In genomic region chrX:135737361-135738071, GRCh38 we compare ENCODE assay signal across 15 cellular contexts. TPM values are rescaled to one million over a fixed set of nuclear protein-coding genes. Genes with fewer than 3 reads are reported as not detected.
DNase-seq lines count a peak whose midpoint lies in the region; ATAC-seq and TF ChIP-seq lines count a peak whose summit lies in the region.
"Had no signal": no experiment of that assay in that cellular context is flagged by ENCODE, and none has a peak within 500 bp of the region (broad histone marks: within the 10 kb centered on the region; RNA-seq: fewer than 3 reads in every experiment).

No MANE protein-coding gene starts in this region.

- ATAC-seq in HG03354 (IDR thresholded peaks at IDR 0.05; ENCODE audit: poor library complexity, severe bottlenecking, unreplicated experiment): peak; percentile 56
- no peak for ATAC-seq in RWPE2 (ENCODE audit: low read depth)
- ATAC-seq in GM21515 (IDR thresholded peaks at IDR 0.05; ENCODE audit: unreplicated experiment): no peak
- no peak for ATAC-seq in GM21367 (IDR thresholded peaks at IDR 0.05; ENCODE audit: unreplicated experiment)
- no peak for ATAC-seq in HG03108 (IDR thresholded peaks at IDR 0.05; ENCODE audit: unreplicated experiment)

- DNase-seq in GM06990 (ENCODE audit: extremely low read depth, insufficient read length) (no peak), RWPE2 (ENCODE audit: low spot score) (no peak), medulla oblongata (ENCODE audit: extremely low spot score) (peak; percentile 2), ascending aorta (ENCODE audit: low spot score in 2 of 2) (no peak)
- DNase-seq: activated CD4-positive, alpha-beta memory T cell treated with anti-CD3 and anti-CD28 coated beads, Interleukin-2, amount 10 ng/mL, durations not matched to agents 7 days and 5 days; activated naive CD4-positive, alpha-beta T cell; esophagus squamous epithelium; KG1; retina had no signal

- no peaks in the 10 kb centered on the region for H3K36me3 ChIP-seq in GM06990 (ENCODE audit: control insufficient read depth, insufficient read depth, low read length)
- H3K36me3 ChIP-seq in RWPE2 (ENCODE audit: low read depth): no peaks in the 10 kb centered on the region
- H3K36me3 ChIP-seq in ascending aorta: no peaks in the 10 kb centered on the region
- H3K36me3 ChIP-seq: esophagus squamous epithelium had no signal

- H3K4me3 ChIP-seq in GM06990 (replicated peaks; ENCODE audit: low read depth, low read length) (no peak overlapping the region), RWPE2 (ENCODE audit: severe bottlenecking) (no peak overlapping the region), ascending aorta (no peak overlapping the region)
- H3K4me3 ChIP-seq: esophagus squamous epithelium had no signal

- H3K4me1 ChIP-seq in RWPE2 (ENCODE audit: insufficient read depth, poor library complexity, severe bottlenecking) (no peaks in the 10 kb centered on the region), ascending aorta (no peaks in the 10 kb centered on the region)
- H3K4me1 ChIP-seq: esophagus squamous epithelium had no signal

- TF ChIP-seq CTCF in GM06990 (IDR thresholded peaks at IDR 0.05; ENCODE audit: insufficient read depth, low read length, poor library complexity, severe bottlenecking) (peak; percentile 12), RWPE2 (IDR thresholded peaks at IDR 0.05; ENCODE audit: poor library complexity, severe bottlenecking) (peak; percentile 26), ascending aorta (IDR thresholded peaks at IDR 0.05) (no peak)

- H3K27me3 ChIP-seq in GM06990 (replicated peaks; ENCODE audit: control insufficient read depth, insufficient read depth, low read length) (no peaks in the 10 kb centered on the region), RWPE2 (ENCODE audit: insufficient read depth, poor library complexity, severe bottlenecking) (no peaks in the 10 kb centered on the region), ascending aorta (no peaks in the 10 kb centered on the region)
- H3K27me3 ChIP-seq: esophagus squamous epithelium had no signal

- H3K27ac ChIP-seq in RWPE2 (ENCODE audit: poor library complexity, severe bottlenecking): no peak overlapping the region
- H3K27ac ChIP-seq in ascending aorta: no peak overlapping the region
- H3K27ac ChIP-seq: esophagus squamous epithelium had no signal

- H3K9me3 ChIP-seq in RWPE2 (ENCODE audit: severe bottlenecking) (no peaks in the 10 kb centered on the region), ascending aorta (no peaks in the 10 kb centered on the region)
- H3K9me3 ChIP-seq: esophagus squamous epithelium had no signal

- intact Hi-C loops in ascending aorta (cut with DNase I): no loop called here

RNA-seq across cellular contexts. Expression of gene CT45A1, which starts 24.1 kb away (rescaled TPM):
- total RNA-seq in ascending aorta: not detected
- total RNA-seq: activated CD4-positive, alpha-beta memory T cell treated with anti-CD3 and anti-CD28 coated beads, Interleukin-2, amount 10 ng/mL, durations not matched to agents 7 days and 5 days; cardiac septum; CD4-positive, CD25-positive, alpha-beta regulatory T cell; esophagus squamous epithelium had no signal

RNA-seq across cellular contexts. Expression of gene CT45A3, which starts 30.5 kb away (rescaled TPM):
- total RNA-seq in ascending aorta: not detected
- total RNA-seq: activated CD4-positive, alpha-beta memory T cell treated with anti-CD3 and anti-CD28 coated beads, Interleukin-2, amount 10 ng/mL, durations not matched to agents 7 days and 5 days; cardiac septum; CD4-positive, CD25-positive, alpha-beta regulatory T cell; esophagus squamous epithelium had no signal

RNA-seq across cellular contexts. Expression of gene CT45A5, which starts 47.8 kb away (rescaled TPM):
- total RNA-seq in ascending aorta: not detected
- total RNA-seq: cardiac septum; CD4-positive, CD25-positive, alpha-beta regulatory T cell; esophagus squamous epithelium had no signal

Comparison
In these comparisons a context has a peak if more than half of its experiments do, and no peak if none do; other contexts are left out.
1. CTCF ChIP-seq: peak in GM06990 (single experiment) and RWPE2 (single experiment); none in ascending aorta (0 of 3).